ENCODE assay signal across 8 cellular contexts in genomic region chrX:24647257-24648058, GRCh38. TPM values are rescaled to one million over a fixed set of nuclear protein-coding genes. Genes with fewer than 3 reads are reported as not detected.
DNase-seq lines count a peak whose midpoint lies in the region; ATAC-seq and TF ChIP-seq lines count a peak whose summit lies in the region.

Gene PCYT1B, minus strand, starts transcription at chrX:24647347. Its CDS starts 242 bp downstream, at chrX:24647105.

- H3K9me3 Mint-ChIP-seq in activated naive CD8-positive, alpha-beta T cell (ENCODE audit: low read depth) = no peaks in the 10 kb centered on the region
- H3K9me3 Mint-ChIP-seq in osteocyte (ENCODE audit: unreplicated experiment) = no peaks in the 10 kb centered on the region

- H3K27me3 Mint-ChIP-seq in activated naive CD8-positive, alpha-beta T cell = peaks cover 5% of the 10 kb centered on the region
- peaks cover 32% of the 10 kb centered on the region for H3K27me3 Mint-ChIP-seq in osteocyte (ENCODE audit: unreplicated experiment)

- TF ChIP-seq CTCF in osteocyte (IDR thresholded peaks at IDR 0.05) (no peak), suprapubic skin (IDR thresholded peaks at IDR 0.05) (no peak)

- no peaks in the 10 kb centered on the region for H3K36me3 Mint-ChIP-seq in activated naive CD8-positive, alpha-beta T cell
- H3K36me3 Mint-ChIP-seq in osteocyte (ENCODE audit: unreplicated experiment) = no peaks in the 10 kb centered on the region

- H3K4me3 Mint-ChIP-seq in activated naive CD8-positive, alpha-beta T cell = peak within 1 kb of the TSS; percentile 70
- peak within 1 kb of the TSS; percentile 70 for H3K4me3 Mint-ChIP-seq in osteocyte (ENCODE audit: unreplicated experiment)

- no peaks in the 10 kb centered on the region for H3K27me3 ChIP-seq in suprapubic skin

- H3K27ac Mint-ChIP-seq in activated naive CD8-positive, alpha-beta T cell = no peak within 1 kb of the TSS
- peak within 1 kb of the TSS; percentile 76 for H3K27ac Mint-ChIP-seq in osteocyte (ENCODE audit: unreplicated experiment)

- ATAC-seq in GM19438 (IDR thresholded peaks at IDR 0.05; ENCODE audit: low read depth, unreplicated experiment) = peak; percentile 97

- no peak within 1 kb of the TSS for H3K9ac ChIP-seq in SK-N-MC (ENCODE audit: insufficient read length)

- 30% methylated on average over 22 of the region's 24 CpGs for WGBS in suprapubic skin

- H3K4me1 Mint-ChIP-seq in activated naive CD8-positive, alpha-beta T cell (ENCODE audit: low read depth) = peaks cover 13% of the 10 kb centered on the region
- H3K4me1 Mint-ChIP-seq in osteocyte (ENCODE audit: unreplicated experiment) = peaks cover 20% of the 10 kb centered on the region

- H3K4me3 ChIP-seq in SK-N-MC (peak within 1 kb of the TSS; percentile 69), suprapubic skin (peak within 1 kb of the TSS; percentile 29)

- peaks cover 12% of the 10 kb centered on the region for H3K4me1 ChIP-seq in suprapubic skin

- TF ChIP-seq POLR2A in suprapubic skin (IDR thresholded peaks at IDR 0.05) = no peak

- H3K36me3 ChIP-seq in KOPT-K1 (ENCODE audit: insufficient read depth, low read length) (no peaks in the 10 kb centered on the region), SK-N-MC (ENCODE audit: insufficient read depth, low read length) (no peaks in the 10 kb centered on the region), suprapubic skin (no peaks in the 10 kb centered on the region)

- TF ChIP-seq EP300 in suprapubic skin (IDR thresholded peaks at IDR 0.05) = no peak

- H3K9me3 ChIP-seq in KOPT-K1 (ENCODE audit: insufficient read depth, low read length, poor library complexity, severe bottlenecking) = no peaks in the 10 kb centered on the region
- H3K9me3 ChIP-seq in SK-N-MC (ENCODE audit: low read depth, low read length) = no peaks in the 10 kb centered on the region
- H3K9me3 ChIP-seq in suprapubic skin = no peaks in the 10 kb centered on the region

- H3K27ac ChIP-seq in KOPT-K1 (ENCODE audit: low read depth, low read length, poor library complexity, severe bottlenecking) (peak within 1 kb of the TSS; percentile 75), SK-N-MC (no peak within 1 kb of the TSS), suprapubic skin (no peak within 1 kb of the TSS)

- DNase-seq in AG08396 (ENCODE audit: low spot score) (peak; percentile 51), SK-N-MC (ENCODE audit: low read depth, low spot score) (no peak), glomerular visceral epithelial cell (ENCODE audit: extremely low spot score) (peak; percentile 11), osteocyte (ENCODE audit: extremely low spot score, unreplicated experiment) (peak; percentile 87), suprapubic skin (ENCODE audit: low spot score in 2 of 2) (peak; percentile 65 to 81)

RNA-seq across cellular contexts. Expression of gene PCYT1B, which starts in this region (rescaled TPM):
- total RNA-seq in osteocyte = 1.0 and 1.1 TPM in 2 replicates
- total RNA-seq in suprapubic skin = 1 to 10 TPM in 1 of 4 donors, under 1 TPM in 3; 0.36 to 1.1 (median 0.55) TPM
